Comparison of ENCODE assay signal across 11 cellular contexts in the genomic region with DNA sequence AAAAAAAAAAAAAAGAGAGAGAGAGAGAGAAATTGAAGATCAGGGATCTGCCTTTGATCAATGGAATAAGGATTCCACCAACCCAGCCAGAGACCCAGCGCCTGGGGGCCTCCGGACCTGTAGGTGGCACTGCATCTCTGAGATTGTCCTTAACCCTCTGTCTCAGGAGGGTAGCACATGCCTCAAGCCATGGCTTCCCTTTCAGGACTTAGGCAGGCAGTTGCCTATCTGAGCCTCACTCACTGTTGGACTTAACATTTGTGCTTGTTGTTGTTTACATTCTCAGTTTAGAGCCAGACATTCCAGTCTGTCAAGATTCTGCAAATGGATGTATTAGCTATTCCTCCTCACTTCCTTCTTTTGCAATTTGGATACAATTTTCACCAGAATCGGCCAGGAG. TPM values are rescaled to one million over a fixed set of nuclear protein-coding genes. Genes with fewer than 3 reads are reported as not detected.
A peak's percentile ranks its signal among the peaks of the same experiment; 100 is the strongest.
DNase-seq lines count a peak whose midpoint lies in the region; ATAC-seq and TF ChIP-seq lines count a peak whose summit lies in the region.
"Had no signal": no experiment of that assay in that cellular context is flagged by ENCODE, and none has a peak within 500 bp of the region (broad histone marks: within the 10 kb centered on the region; RNA-seq: fewer than 3 reads in every experiment).

No MANE protein-coding gene starts in this region.

- no peak overlapping the region for H3K4me3 ChIP-seq in Loucy (ENCODE audit: low read length, poor library complexity, severe bottlenecking)
- H3K4me3 ChIP-seq in upper lobe of right lung, result no peak overlapping the region
- H3K4me3 ChIP-seq in aorta (ENCODE audit: low read length in 2 of 2), result no peak overlapping the region

- no peaks in the 10 kb centered on the region for H3K36me3 ChIP-seq in Loucy (ENCODE audit: insufficient read depth, low read length)
- H3K36me3 ChIP-seq in upper lobe of right lung, result no peaks in the 10 kb centered on the region
- no peaks in the 10 kb centered on the region for H3K36me3 ChIP-seq in aorta (ENCODE audit: control insufficient read depth in 1 of 2, insufficient read depth in 2 of 2, low read length in 1 of 2)

- H3F3A ChIP-seq in Loucy (ENCODE audit: low read depth), result no peaks in the 10 kb centered on the region

- 82 to 84% methylated on average over 3 of the region's 3 CpGs for WGBS in aorta, 2 donors

- H3K4me2 ChIP-seq in Loucy (ENCODE audit: low read depth, low read length, poor library complexity, severe bottlenecking), result no peak overlapping the region

- no peaks in the 10 kb centered on the region for H3K9me3 ChIP-seq in Loucy (ENCODE audit: insufficient read depth, low read depth, low read length)
- no peaks in the 10 kb centered on the region for H3K9me3 ChIP-seq in upper lobe of right lung
- H3K9me3 ChIP-seq in aorta (ENCODE audit: control insufficient read depth, low read length), result peaks cover 1% of the 10 kb centered on the region

- H3K9me2 ChIP-seq in Loucy (replicated peaks; ENCODE audit: low read depth, low read length), result no peaks in the 10 kb centered on the region

- peak; percentile 82 for ATAC-seq in upper lobe of right lung
- no peak for ATAC-seq in aorta (ENCODE audit: low FRiP score)
- no peak for ATAC-seq in HG02840 (IDR thresholded peaks at IDR 0.05; ENCODE audit: low FRiP score, unreplicated experiment)

- no peak overlapping the region for H3K4me3 Mint-ChIP-seq in chondrocyte (ENCODE audit: unreplicated experiment)

- intact Hi-C loops in upper lobe of right lung (cut with DNase I), result no loop called here
- intact Hi-C loops in aorta (cut with DNase I), result no loop called here

- H2AFZ ChIP-seq in Loucy (ENCODE audit: low read length), result peak overlapping the region; percentile 77

- TF ChIP-seq CTCF in Loucy (conservative IDR thresholded peaks at IDR 0.05; ENCODE audit: low read length), result peak; percentile 60
- TF ChIP-seq CTCF in chondrocyte (IDR thresholded peaks at IDR 0.05), result peak; percentile 25
- peak; percentile 29 for TF ChIP-seq CTCF in upper lobe of right lung (IDR thresholded peaks at IDR 0.05)

- peaks cover 6% of the 10 kb centered on the region for H3K27me3 ChIP-seq in Loucy (ENCODE audit: insufficient read depth, low read length, poor library complexity, severe bottlenecking)
- peaks cover 12% of the 10 kb centered on the region for H3K27me3 ChIP-seq in upper lobe of right lung
- H3K27me3 ChIP-seq in aorta (ENCODE audit: control insufficient read depth in 1 of 2, insufficient read depth in 2 of 2, low read length in 1 of 2), result no peaks in the 10 kb centered on the region

- H3K9ac ChIP-seq in Loucy (ENCODE audit: low read depth, low read length, poor library complexity, severe bottlenecking), result no peak overlapping the region

- H4K20me1 ChIP-seq in Loucy (ENCODE audit: insufficient read depth, low read length, poor library complexity, severe bottlenecking), result no peaks in the 10 kb centered on the region

- H3K27ac Mint-ChIP-seq in chondrocyte (ENCODE audit: unreplicated experiment), result no peak overlapping the region

- H3K4me1 Mint-ChIP-seq in chondrocyte (ENCODE audit: low read depth), result peaks cover 7% of the 10 kb centered on the region

- peak; percentile 7 for DNase-seq in stimulated activated CD4-positive, alpha-beta T cell treated with anti-CD3 and anti-CD28 coated beads, Interleukin-1b, Interleukin-23, amount 100 ng/mL, for 48 hours
- DNase-seq in stimulated activated CD4-positive, alpha-beta T cell treated with anti-CD3 and anti-CD28 coated beads, Interleukin-4, amount 100 ng/mL, for 4 hours, result no peak
- DNase-seq in chondrocyte (ENCODE audit: low spot score), result no peak
- no peak for DNase-seq in upper lobe of right lung
- no peak for DNase-seq in NCI-H1048 (lab: John Stamatoyannopoulos, UW)
- DNase-seq in aorta, result no peak
- DNase-seq: NCI-H510A had no signal

- no peaks in the 10 kb centered on the region for H3K79me2 ChIP-seq in Loucy (ENCODE audit: insufficient read depth, low read length)

- no peak overlapping the region for H3K27ac ChIP-seq in upper lobe of right lung
- no peak overlapping the region for H3K27ac ChIP-seq in aorta (ENCODE audit: low read depth in 1 of 2, low read length in 2 of 2)

- H3K4me1 ChIP-seq in Loucy (ENCODE audit: insufficient read depth, low read length, poor library complexity, severe bottlenecking) (no peaks in the 10 kb centered on the region), upper lobe of right lung (no peaks in the 10 kb centered on the region), aorta (ENCODE audit: control insufficient read depth in 1 of 2, insufficient read depth in 2 of 2, low read length in 2 of 2) (no peaks in the 10 kb centered on the region)

- H3K36me3 Mint-ChIP-seq in chondrocyte (ENCODE audit: low read depth), result peaks cover 1% of the 10 kb centered on the region

- peaks cover 31% of the 10 kb centered on the region for H3K27me3 Mint-ChIP-seq in chondrocyte (ENCODE audit: low read depth)

- H3K9me3 Mint-ChIP-seq in chondrocyte (ENCODE audit: low read depth), result no peaks in the 10 kb centered on the region

RNA-seq across cellular contexts. Expression of gene SCNN1B, which starts 5.1 kb away (rescaled TPM):
- total RNA-seq in chondrocyte (not detected in 3 replicates), upper lobe of right lung (50.3 TPM), aorta (1 to 10 TPM; 1.3 to 1.6 TPM)
- polyA plus RNA-seq in aorta, result 1 to 10 TPM in 1 of 2 donors, under 1 TPM in 1; 0.59 to 1.1 TPM
- total RNA-seq: endothelial cell of umbilical vein, myocyte had no signal
- polyA plus RNA-seq: endothelial cell of umbilical vein had no signal

Comparison
In these comparisons a context has a peak if more than half of its experiments do, and no peak if none do; other contexts are left out.
1. RNA of gene SCNN1B, which starts 5.1 kb away (total RNA-seq): 50.3 TPM in upper lobe of right lung (single experiment); 1.3 to 1.6 TPM in aorta and not detected in chondrocyte; every median in the first group is over 10 times any median in the second.
2. Peak in every context shown above with its lines, with median percentiles within 50 percentile points of each other: CTCF ChIP-seq.